ENCODE assay signal across 15 cellular contexts in the genomic region with DNA sequence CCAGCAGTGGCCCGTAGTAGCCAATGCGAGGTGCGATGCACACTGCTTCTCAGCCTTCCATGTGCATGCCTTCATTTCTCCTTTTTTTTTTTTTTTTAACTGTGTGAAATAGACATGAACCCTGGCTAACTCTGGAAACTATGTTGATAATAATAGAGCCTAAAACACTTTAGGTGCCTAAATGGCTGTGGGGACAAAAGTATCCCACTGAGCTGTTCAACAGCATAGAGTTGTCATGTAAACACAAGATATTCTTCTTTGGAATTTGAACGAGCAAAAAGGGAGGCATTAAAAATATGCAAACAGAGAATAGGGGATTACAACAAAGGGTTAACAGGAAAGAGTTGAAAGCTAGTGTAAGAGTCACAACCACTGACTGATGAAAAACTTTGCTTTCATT.
"Had no signal": no experiment of that assay in that cellular context is flagged by ENCODE, and none has a peak within 500 bp of the region (broad histone marks: within the 10 kb centered on the region; RNA-seq: fewer than 3 reads in every experiment).

No MANE protein-coding gene starts in this region.

- H3K27me3 ChIP-seq: colonic mucosa, esophagus squamous epithelium, testis, tibial nerve, upper lobe of right lung had no signal

- H3K4me3 ChIP-seq: colonic mucosa, esophagus squamous epithelium, testis, tibial nerve, upper lobe of right lung had no signal

- ATAC-seq: naive thymus-derived CD4-positive, alpha-beta T cell; sciatic nerve; stimulated activated naive B cell treated with anti-CD40 and anti-IgM and Interleukin-4, amounts not matched to agents 10 μg/mL and 1 μg/mL and 100 μg/mL, for 72 hours; stimulated activated naive CD8-positive, alpha-beta T cell treated with anti-CD3 and anti-CD28 coated beads, Interleukin-15, amount 100 ng/mL, for 72 hours; upper lobe of right lung had no signal

- H3K4me1 ChIP-seq: colonic mucosa, esophagus squamous epithelium, testis, tibial nerve, upper lobe of right lung had no signal

- H3K27ac ChIP-seq: colonic mucosa, esophagus squamous epithelium, testis, tibial nerve, upper lobe of right lung had no signal

- H3K9me3 ChIP-seq: colonic mucosa, esophagus squamous epithelium, testis, tibial nerve, upper lobe of right lung had no signal

- H3K36me3 ChIP-seq: colonic mucosa, esophagus squamous epithelium, tibial nerve, upper lobe of right lung had no signal

- DNase-seq: colonic mucosa; dermis blood vessel endothelial cell; esophagus squamous epithelium; foreskin fibroblast; kidney glomerular epithelial cell; naive thymus-derived CD4-positive, alpha-beta T cell; nephron progenitor cell; stimulated activated CD4-positive, alpha-beta T cell treated with anti-CD3 and anti-CD28 coated beads, Interleukin-2, amount 100 ng/mL, for 24 hours; stimulated activated CD4-positive, alpha-beta T cell treated with anti-CD3 and anti-CD28 coated beads, Interleukin-4, amount 100 ng/mL, for 4 hours; stimulated activated naive B cell treated with anti-CD40 and anti-IgM and Interleukin-4, amounts not matched to agents 10 μg/mL and 1 μg/mL and 100 μg/mL, for 72 hours; stimulated activated naive CD8-positive, alpha-beta T cell treated with anti-CD3 and anti-CD28 coated beads, Interleukin-15, amount 100 ng/mL, for 72 hours; testis; upper lobe of right lung had no signal
